In genomic region chr14:58395815-58396626, GRCh38 we compare ENCODE assay signal across 1 cellular context.
A peak's percentile ranks its signal among the peaks of the same experiment; 100 is the strongest.
TF ChIP-seq lines count a peak whose summit lies in the region.

TOMM20L (plus strand) TSS chr14:58395930; CDS start chr14:58395958, 28 bp downstream.

TF ChIP-seq in HepG2, 621 proteins besides CTCF, POLR2A, EP300 and RAD21 (continued from another document and continues in another):
- TF ChIP-seq RBFOX2 (IDR thresholded peaks at IDR 0.05; ENCODE audit: low read depth, low read length): peak; percentile 88
- TF ChIP-seq NFE2L1 (CRISPR knock-in tag; IDR thresholded peaks at IDR 0.05; ENCODE audit: borderline replicate concordance): no peak
- TF ChIP-seq SSRP1 (CRISPR knock-in tag; IDR thresholded peaks at IDR 0.05): no peak
- TF ChIP-seq FOSL2 (CRISPR knock-in tag; IDR thresholded peaks at IDR 0.05): peak; percentile 6; the same call in 1 of the 2 replicates
- TF ChIP-seq RFX1 (IDR thresholded peaks at IDR 0.05): no peak
- 0 out of 2 replicates have a peak, but pooled peaks have one; percentile 3 for TF ChIP-seq KAT8 (CRISPR knock-in tag; IDR thresholded peaks at IDR 0.05)
- TF ChIP-seq EEA1 (CRISPR knock-in tag; IDR thresholded peaks at IDR 0.05; ENCODE audit: borderline replicate concordance): peak; percentile 27; the same call in 1 of the 2 replicates
- no peak for TF ChIP-seq ZNF749 (CRISPR knock-in tag; IDR thresholded peaks at IDR 0.05; ENCODE audit: borderline replicate concordance)
- no peak for TF ChIP-seq SRSF9 (IDR thresholded peaks at IDR 0.05; ENCODE audit: borderline replicate concordance, insufficient read depth, low read depth, low read length, poor library complexity, severe bottlenecking)
- TF ChIP-seq SALL1 (CRISPR knock-in tag; IDR thresholded peaks at IDR 0.05): peak; percentile 78
- TF ChIP-seq ELK4 (CRISPR knock-in tag; IDR thresholded peaks at IDR 0.05; ENCODE audit: borderline replicate concordance): no peak
- no peak for TF ChIP-seq ZNF207 (IDR thresholded peaks at IDR 0.05; ENCODE audit: borderline replicate concordance)
- no peak for TF ChIP-seq ZNF317 (CRISPR knock-in tag; IDR thresholded peaks at IDR 0.05)
- TF ChIP-seq CCAR2 (optimal IDR thresholded peaks at IDR 0.05; ENCODE audit: low read depth, low read length): no peak
- TF ChIP-seq ZNF646 (CRISPR knock-in tag; IDR thresholded peaks at IDR 0.05): no peak
- TF ChIP-seq HNRNPUL1 (IDR thresholded peaks at IDR 0.05; ENCODE audit: low read depth, low read length): no peak
- TF ChIP-seq, protein P1, sequence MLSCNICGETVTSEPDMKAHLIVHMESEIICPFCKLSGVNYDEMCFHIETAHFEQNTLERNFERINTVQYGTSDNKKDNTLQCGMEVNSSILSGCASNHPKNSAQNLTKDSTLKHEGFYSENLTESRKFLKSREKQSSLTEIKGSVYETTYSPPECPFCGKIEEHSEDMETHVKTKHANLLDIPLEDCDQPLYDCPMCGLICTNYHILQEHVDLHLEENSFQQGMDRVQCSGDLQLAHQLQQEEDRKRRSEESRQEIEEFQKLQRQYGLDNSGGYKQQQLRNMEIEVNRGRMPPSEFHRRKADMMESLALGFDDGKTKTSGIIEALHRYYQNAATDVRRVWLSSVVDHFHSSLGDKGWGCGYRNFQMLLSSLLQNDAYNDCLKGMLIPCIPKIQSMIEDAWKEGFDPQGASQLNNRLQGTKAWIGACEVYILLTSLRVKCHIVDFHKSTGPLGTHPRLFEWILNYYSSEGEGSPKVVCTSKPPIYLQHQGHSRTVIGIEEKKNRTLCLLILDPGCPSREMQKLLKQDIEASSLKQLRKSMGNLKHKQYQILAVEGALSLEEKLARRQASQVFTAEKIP (CRISPR knock-in tag; IDR thresholded peaks at IDR 0.05; ENCODE audit: borderline replicate concordance): no peak
- no peak for TF ChIP-seq TSC22D2 (CRISPR knock-in tag; IDR thresholded peaks at IDR 0.05; ENCODE audit: borderline replicate concordance)
- no peak for TF ChIP-seq ZNF710 (CRISPR knock-in tag; IDR thresholded peaks at IDR 0.05; ENCODE audit: borderline replicate concordance)
- TF ChIP-seq, protein P2, sequence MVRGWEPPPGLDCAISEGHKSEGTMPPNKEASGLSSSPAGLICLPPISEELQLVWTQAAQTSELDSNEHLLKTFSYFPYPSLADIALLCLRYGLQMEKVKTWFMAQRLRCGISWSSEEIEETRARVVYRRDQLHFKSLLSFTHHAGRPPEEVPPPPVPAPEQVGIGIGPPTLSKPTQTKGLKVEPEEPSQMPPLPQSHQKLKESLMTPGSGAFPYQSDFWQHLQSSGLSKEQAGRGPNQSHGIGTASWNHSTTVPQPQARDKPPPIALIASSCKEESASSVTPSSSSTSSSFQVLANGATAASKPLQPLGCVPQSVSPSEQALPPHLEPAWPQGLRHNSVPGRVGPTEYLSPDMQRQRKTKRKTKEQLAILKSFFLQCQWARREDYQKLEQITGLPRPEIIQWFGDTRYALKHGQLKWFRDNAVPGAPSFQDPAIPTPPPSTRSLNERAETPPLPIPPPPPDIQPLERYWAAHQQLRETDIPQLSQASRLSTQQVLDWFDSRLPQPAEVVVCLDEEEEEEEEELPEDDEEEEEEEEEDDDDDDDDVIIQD (CRISPR knock-in tag; IDR thresholded peaks at IDR 0.05; ENCODE audit: low read depth): no peak
- TF ChIP-seq SMARCC2 (IDR thresholded peaks at IDR 0.05): no peak
- no peak for TF ChIP-seq FOXM1 (CRISPR knock-in tag; IDR thresholded peaks at IDR 0.05)
- no peak for TF ChIP-seq ZNF672 (CRISPR knock-in tag; IDR thresholded peaks at IDR 0.05)
- TF ChIP-seq, protein P3, sequence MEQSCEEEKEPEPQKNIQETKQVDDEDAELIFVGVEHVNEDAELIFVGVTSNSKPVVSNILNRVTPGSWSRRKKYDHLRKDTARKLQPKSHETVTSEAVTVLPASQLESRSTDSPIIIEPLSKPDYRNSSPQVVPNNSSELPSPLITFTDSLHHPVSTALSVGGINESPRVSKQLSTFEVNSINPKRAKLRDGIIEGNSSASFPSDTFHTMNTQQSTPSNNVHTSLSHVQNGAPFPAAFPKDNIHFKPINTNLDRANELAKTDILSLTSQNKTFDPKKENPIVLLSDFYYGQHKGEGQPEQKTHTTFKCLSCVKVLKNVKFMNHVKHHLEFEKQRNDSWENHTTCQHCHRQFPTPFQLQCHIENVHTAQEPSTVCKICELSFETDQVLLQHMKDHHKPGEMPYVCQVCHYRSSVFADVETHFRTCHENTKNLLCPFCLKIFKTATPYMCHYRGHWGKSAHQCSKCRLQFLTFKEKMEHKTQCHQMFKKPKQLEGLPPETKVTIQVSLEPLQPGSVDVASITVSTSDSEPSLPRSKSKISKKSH (CRISPR knock-in tag; IDR thresholded peaks at IDR 0.05; ENCODE audit: borderline replicate concordance): no peak; the same call in 1 of the 2 replicates
- no peak for TF ChIP-seq SIX1 (CRISPR knock-in tag; IDR thresholded peaks at IDR 0.05; ENCODE audit: borderline replicate concordance)
- peak; percentile 73; the same call in 1 of the 2 replicates for TF ChIP-seq PHF8 (CRISPR knock-in tag; IDR thresholded peaks at IDR 0.05)
- TF ChIP-seq RFXANK (CRISPR knock-in tag; IDR thresholded peaks at IDR 0.05): no peak
- no peak for TF ChIP-seq RBM22 (optimal IDR thresholded peaks at IDR 0.05; ENCODE audit: low read length)
- peak; percentile 86; the same call in 1 of the 2 replicates for TF ChIP-seq PAX8 (CRISPR knock-in tag; IDR thresholded peaks at IDR 0.05; ENCODE audit: borderline replicate concordance)
- TF ChIP-seq, protein P4, sequence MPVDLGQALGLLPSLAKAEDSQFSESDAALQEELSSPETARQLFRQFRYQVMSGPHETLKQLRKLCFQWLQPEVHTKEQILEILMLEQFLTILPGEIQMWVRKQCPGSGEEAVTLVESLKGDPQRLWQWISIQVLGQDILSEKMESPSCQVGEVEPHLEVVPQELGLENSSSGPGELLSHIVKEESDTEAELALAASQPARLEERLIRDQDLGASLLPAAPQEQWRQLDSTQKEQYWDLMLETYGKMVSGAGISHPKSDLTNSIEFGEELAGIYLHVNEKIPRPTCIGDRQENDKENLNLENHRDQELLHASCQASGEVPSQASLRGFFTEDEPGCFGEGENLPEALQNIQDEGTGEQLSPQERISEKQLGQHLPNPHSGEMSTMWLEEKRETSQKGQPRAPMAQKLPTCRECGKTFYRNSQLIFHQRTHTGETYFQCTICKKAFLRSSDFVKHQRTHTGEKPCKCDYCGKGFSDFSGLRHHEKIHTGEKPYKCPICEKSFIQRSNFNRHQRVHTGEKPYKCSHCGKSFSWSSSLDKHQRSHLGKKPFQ (CRISPR knock-in tag; IDR thresholded peaks at IDR 0.05; ENCODE audit: insufficient replicate concordance): no peak
- TF ChIP-seq, protein P5, sequence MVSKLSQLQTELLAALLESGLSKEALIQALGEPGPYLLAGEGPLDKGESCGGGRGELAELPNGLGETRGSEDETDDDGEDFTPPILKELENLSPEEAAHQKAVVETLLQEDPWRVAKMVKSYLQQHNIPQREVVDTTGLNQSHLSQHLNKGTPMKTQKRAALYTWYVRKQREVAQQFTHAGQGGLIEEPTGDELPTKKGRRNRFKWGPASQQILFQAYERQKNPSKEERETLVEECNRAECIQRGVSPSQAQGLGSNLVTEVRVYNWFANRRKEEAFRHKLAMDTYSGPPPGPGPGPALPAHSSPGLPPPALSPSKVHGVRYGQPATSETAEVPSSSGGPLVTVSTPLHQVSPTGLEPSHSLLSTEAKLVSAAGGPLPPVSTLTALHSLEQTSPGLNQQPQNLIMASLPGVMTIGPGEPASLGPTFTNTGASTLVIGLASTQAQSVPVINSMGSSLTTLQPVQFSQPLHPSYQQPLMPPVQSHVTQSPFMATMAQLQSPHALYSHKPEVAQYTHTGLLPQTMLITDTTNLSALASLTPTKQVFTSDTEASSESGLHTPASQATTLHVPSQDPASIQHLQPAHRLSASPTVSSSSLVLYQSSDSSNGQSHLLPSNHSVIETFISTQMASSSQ (IDR thresholded peaks at IDR 0.05; ENCODE audit: low read depth): no peak
- TF ChIP-seq, protein P5 (CRISPR knock-in tag; IDR thresholded peaks at IDR 0.05; ENCODE audit: borderline replicate concordance): peak; percentile 39; the same call in 1 of the 2 replicates
- no peak for TF ChIP-seq MTA3 (CRISPR knock-in tag; IDR thresholded peaks at IDR 0.05)
- TF ChIP-seq CAMTA2 (CRISPR knock-in tag; IDR thresholded peaks at IDR 0.05; ENCODE audit: borderline replicate concordance): no peak
- no peak for TF ChIP-seq SIX4 (CRISPR knock-in tag; IDR thresholded peaks at IDR 0.05)
- TF ChIP-seq SP5 (CRISPR knock-in tag; IDR thresholded peaks at IDR 0.05; ENCODE audit: borderline replicate concordance, low read depth): no peak
- TF ChIP-seq BHLHE40 (IDR thresholded peaks at IDR 0.05; ENCODE audit: low read length): no peak
- TF ChIP-seq, protein P6, sequence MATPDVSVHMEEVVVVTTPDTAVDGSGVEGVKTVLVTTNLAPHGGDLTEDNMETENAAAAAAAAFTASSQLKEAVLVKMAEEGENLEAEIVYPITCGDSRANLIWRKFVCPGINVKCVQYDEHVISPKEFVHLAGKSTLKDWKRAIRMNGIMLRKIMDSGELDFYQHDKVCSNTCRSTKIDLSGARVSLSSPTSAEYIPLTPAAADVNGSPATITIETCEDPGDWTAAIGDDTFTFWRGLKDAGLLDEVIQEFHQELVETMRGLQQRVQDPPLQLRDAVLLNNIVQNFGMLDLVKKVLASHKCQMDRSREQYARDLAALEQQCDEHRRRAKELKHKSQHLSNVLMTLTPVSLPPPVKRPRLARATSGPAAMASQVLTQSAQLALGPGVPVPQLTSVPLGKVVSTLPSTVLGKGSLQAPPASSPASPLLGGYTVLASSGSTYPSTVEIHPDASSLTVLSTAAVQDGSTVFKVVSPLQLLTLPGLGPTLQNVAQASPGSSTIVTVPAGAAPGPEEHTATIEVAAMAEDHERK (CRISPR knock-in tag; IDR thresholded peaks at IDR 0.05; ENCODE audit: low read depth): no peak
